Comparison of ENCODE assay signal across 8 cellular contexts in genomic region chr14:105314287-105315185, GRCh38. TPM values are rescaled to one million over a fixed set of nuclear protein-coding genes. Genes with fewer than 3 reads are reported as not detected.
A peak's percentile ranks its signal among the peaks of the same experiment; 100 is the strongest.
DNase-seq lines count a peak whose midpoint lies in the region; ATAC-seq and TF ChIP-seq lines count a peak whose summit lies in the region.

Gene PACS2, plus strand, starts transcription at chr14:105314748. Its CDS starts 171 bp downstream, at chr14:105314919.

- peak; percentile 80 for DNase-seq in NCI-H1105 (lab: John Stamatoyannopoulos, UW)
- peak; percentile 68 for DNase-seq in T-helper 22 cell (ENCODE audit: low read depth)
- peak; percentile 57 for DNase-seq in astrocyte of the cerebellum (ENCODE audit: low read depth)
- peak; percentile 100 for DNase-seq in hepatic stellate cell (ENCODE audit: low spot score)
- peak; percentile 24 for DNase-seq in renal cortical epithelial cell (ENCODE audit: low read depth)
- DNase-seq in GF-D8 (lab: John Stamatoyannopoulos, UW) = no peak

- ATAC-seq in HG02571 (IDR thresholded peaks at IDR 0.05; ENCODE audit: unreplicated experiment) = peak; percentile 67

- H3K4me3 ChIP-seq in GM12875 (ENCODE audit: low read depth, low read length) (peak within 1 kb of the TSS; percentile 69), astrocyte of the cerebellum (ENCODE audit: low read depth, low read length) (peak within 1 kb of the TSS; percentile 64)

- in situ Hi-C loops in astrocyte of the cerebellum (cut with HindIII; ENCODE audit: low sequenced_read_pairs) = no loop called here

- TF ChIP-seq CTCF in GM12875 (IDR thresholded peaks at IDR 0.05; ENCODE audit: borderline replicate concordance, insufficient read depth, low read depth, low read length) = no peak
- no peak for TF ChIP-seq CTCF in astrocyte of the cerebellum (IDR thresholded peaks at IDR 0.05; ENCODE audit: low read depth, low read length, missing control alignments)

RNA-seq across cellular contexts. Expression of gene PACS2, which starts in this region (rescaled TPM):
- total RNA-seq in renal cortical epithelial cell = 31.4 and 67.7 TPM in 2 replicates
